23 cellular contexts compared by ENCODE assay signal in the genomic region with DNA sequence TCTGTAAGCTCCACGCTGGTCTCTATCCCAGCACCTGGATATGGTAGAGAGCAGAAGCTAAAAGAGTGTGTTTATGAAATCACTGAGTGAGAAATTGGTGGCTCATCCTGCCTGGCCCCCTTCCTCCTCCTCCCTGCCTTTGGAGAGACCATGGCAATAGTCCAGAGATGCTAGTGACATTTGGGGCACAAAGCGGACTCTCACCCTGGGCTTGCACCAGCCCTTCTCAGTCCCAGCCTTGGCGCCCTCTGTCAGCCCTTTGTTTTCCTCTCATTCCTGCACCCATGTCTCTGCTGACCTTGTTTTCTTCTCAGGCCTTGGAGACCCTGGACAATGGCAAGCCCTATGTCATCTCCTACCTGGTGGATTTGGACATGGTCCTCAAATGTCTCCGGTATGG.
"Had no signal": no experiment of that assay in that cellular context is flagged by ENCODE, and none has a peak within 500 bp of the region (broad histone marks: within the 10 kb centered on the region; RNA-seq: fewer than 3 reads in every experiment).

No MANE protein-coding gene starts in this region.

- H3K27ac ChIP-seq: Peyer's patch, SJSA1 had no signal

- H3K27me3 ChIP-seq: Peyer's patch, SJSA1 had no signal

- DNase-seq: activated CD4-positive, alpha-beta T cell treated with anti-CD3 and anti-CD28 coated beads for 48 hours; activated CD4-positive, alpha-beta T cell treated with anti-CD3 and anti-CD28 coated beads, Interleukin-2, amount 50 U/mL, for 4 hours; activated CD4-positive, CD25-positive, alpha-beta regulatory T cell treated with anti-CD3 and anti-CD28 coated beads, Interleukin-2, amount 50 U/mL, for 72 hours; activated CD8-positive, alpha-beta memory T cell treated with anti-CD3 and anti-CD28 coated beads, Interleukin-2, amount 50 U/mL, for 48 hours; activated CD8-positive, alpha-beta T cell treated with anti-CD3 and anti-CD28 coated beads, Interleukin-2, amount 10 ng/mL, durations not matched to agents 7 days and 5 days; activated naive CD4-positive, alpha-beta T cell treated with anti-CD3 and anti-CD28 coated beads, Interleukin-2, amount 50 U/mL, for 16 hours; activated T-cell treated with anti-CD3 and anti-CD28 coated beads, Interleukin-2, amount 50 U/mL, for 1 hour; amygdala; Kasumi-1; KBM-7; NCI-H1092 treated with DMSO at 0.1 percent for 48 hours; NCI-H1417 treated with DMSO at 0.1 percent for 48 hours; NCI-H1694; NCI-H2029; NCI-H345; NCI-H510A; NCI-H69; NK-92 treated with Interleukin-12 subunit alpha and Interleukin-12 subunit beta, amount 100 ng/mL, for 24 hours; Peyer's patch; SHP77 had no signal

- H3K4me3 Mint-ChIP-seq: activated CD8-positive, alpha-beta T cell treated with anti-CD3 and anti-CD28 coated beads, Interleukin-2, amount 10 ng/mL, durations not matched to agents 7 days and 5 days; T-helper 1 cell treated with Interleukin-12 subunit alpha and Interleukin-12 subunit beta and Interleukin-4 antibody, amounts not matched to agents 30 μg/mL and 1 μg/mL, for 36 hours; WTC11 had no signal

- H3K9me3 ChIP-seq: Peyer's patch, SJSA1 had no signal

- ATAC-seq: activated CD8-positive, alpha-beta T cell treated with anti-CD3 and anti-CD28 coated beads, Interleukin-2, amount 10 ng/mL, durations not matched to agents 7 days and 5 days; WTC11 had no signal

- H3K9me3 Mint-ChIP-seq: T-helper 1 cell treated with Interleukin-12 subunit alpha and Interleukin-12 subunit beta and Interleukin-4 antibody, amounts not matched to agents 30 μg/mL and 1 μg/mL, for 36 hours; WTC11 had no signal

- H3K27ac Mint-ChIP-seq: activated CD8-positive, alpha-beta T cell treated with anti-CD3 and anti-CD28 coated beads, Interleukin-2, amount 10 ng/mL, durations not matched to agents 7 days and 5 days; T-helper 1 cell treated with Interleukin-12 subunit alpha and Interleukin-12 subunit beta and Interleukin-4 antibody, amounts not matched to agents 30 μg/mL and 1 μg/mL, for 36 hours; WTC11 had no signal

- H3K4me1 Mint-ChIP-seq: WTC11 had no signal

- H3K4me3 ChIP-seq: Peyer's patch, SJSA1 had no signal

- H3K4me1 ChIP-seq: SJSA1 had no signal
